8 cellular contexts compared by ENCODE assay signal in the genomic region with DNA sequence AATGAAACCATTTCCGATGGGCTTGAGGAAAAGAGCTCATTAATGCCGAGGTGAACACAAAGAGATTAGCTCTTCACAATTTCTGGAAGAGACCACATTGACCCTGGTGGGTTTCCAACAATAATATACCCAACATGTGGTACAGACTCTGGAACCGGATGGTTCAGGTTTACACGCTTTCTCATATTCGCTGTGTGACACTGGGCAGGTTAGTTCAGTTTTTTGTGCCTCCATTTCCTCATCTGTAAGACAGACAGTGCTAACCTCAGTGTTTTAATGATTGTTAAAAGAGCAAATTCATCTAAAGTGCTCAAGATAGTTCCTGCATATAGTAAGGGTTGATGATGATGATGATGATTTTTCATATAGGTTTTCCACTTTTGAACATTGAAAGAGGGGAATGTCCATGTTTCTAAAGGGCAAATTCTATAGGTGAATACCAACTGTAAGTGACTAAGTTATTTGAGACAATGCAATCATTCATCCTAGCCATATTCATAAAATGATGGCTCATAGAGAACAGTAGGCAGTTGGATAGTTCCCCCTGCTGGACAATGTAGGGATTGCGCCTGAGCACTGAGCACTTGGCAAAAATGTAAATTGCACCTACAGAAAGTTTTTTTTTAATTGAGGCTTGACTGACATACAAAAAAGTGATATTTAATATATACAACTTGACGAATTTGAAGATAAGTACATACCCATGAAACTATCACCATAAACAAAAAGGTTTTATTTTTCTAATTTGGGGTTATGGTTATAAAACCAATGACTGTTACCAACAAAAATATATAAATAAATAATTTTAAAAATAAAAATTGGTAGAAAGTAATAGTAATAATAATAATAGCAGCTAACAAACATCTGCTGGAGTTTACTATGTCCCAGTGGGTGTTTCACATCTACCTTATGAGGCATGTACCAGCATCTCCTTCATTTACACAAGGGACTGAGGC. TPM values are rescaled to one million over a fixed set of nuclear protein-coding genes. Genes with fewer than 3 reads are reported as not detected.
DNase-seq lines count a peak whose midpoint lies in the region; ATAC-seq and TF ChIP-seq lines count a peak whose summit lies in the region.

No MANE protein-coding gene starts in this region.

- no peaks in the 10 kb centered on the region for H3K9me3 ChIP-seq in CD8-positive, alpha-beta memory T cell (ENCODE audit: low read length)
- no peaks in the 10 kb centered on the region for H3K9me3 ChIP-seq in hepatocyte (ENCODE audit: low read depth)

- H3K27me3 Mint-ChIP-seq in CD8-positive, alpha-beta memory T cell: peaks cover 5 to 9% of the 10 kb centered on the region in 2 donors

- 55% methylated on average over 7 of the region's 7 CpGs for WGBS in hepatocyte (ENCODE audit: low lambda C conversion rate, missing lambda C conversion rate)

- H3K4me3 ChIP-seq in CD8-positive, alpha-beta memory T cell (ENCODE audit: low read length): no peak overlapping the region
- H3K4me3 ChIP-seq in hepatocyte: no peak overlapping the region

- no peaks in the 10 kb centered on the region for H4K20me1 ChIP-seq in hepatocyte (ENCODE audit: insufficient read depth, poor library complexity, severe bottlenecking)

- ATAC-seq in GM21447 (IDR thresholded peaks at IDR 0.05; ENCODE audit: unreplicated experiment) (peak; percentile 54), HG02981 (IDR thresholded peaks at IDR 0.05; ENCODE audit: unreplicated experiment) (no peak)

- H3K4me1 Mint-ChIP-seq in CD8-positive, alpha-beta memory T cell: peaks cover 22 to 40% (median 22%) of the 10 kb centered on the region in 3 donors

- peaks cover 12% of the 10 kb centered on the region for H3K79me2 ChIP-seq in hepatocyte

- H3K9me3 Mint-ChIP-seq in CD8-positive, alpha-beta memory T cell: no peaks in the 10 kb centered on the region

- peak overlapping the region in 3 of 7 donors; percentile 24 to 74 (median 33) for H3K4me3 Mint-ChIP-seq in CD8-positive, alpha-beta memory T cell

- H3K9me2 ChIP-seq in hepatocyte (replicated peaks; ENCODE audit: insufficient read depth): no peaks in the 10 kb centered on the region

- peak; percentile 59 to 78 (median 68) for DNase-seq in CD8-positive, alpha-beta memory T cell
- peak; percentile 44 for DNase-seq in NCI-H1436 treated with DMSO at 0.1 percent for 48 hours (lab: John Stamatoyannopoulos, UW)
- peak; percentile 78 for DNase-seq in T-helper 9 cell
- peak in 32 of 58 donors; percentile 3 to 78 (median 31) for DNase-seq in anterior cingulate cortex (lab: John Stamatoyannopoulos, UW)
- peak; percentile 81 for DNase-seq in hepatocyte (ENCODE audit: low spot score)
- peak; percentile 57 to 83 for DNase-seq in stimulated activated CD4-positive, alpha-beta T cell treated with anti-CD3 and anti-CD28 coated beads, Interleukin-12 subunit alpha, Interleukin-12 subunit beta, amount 100 ng/mL, for 24 hours (ENCODE audit: low read depth in 2 of 2)

- no peak overlapping the region for H2AFZ ChIP-seq in hepatocyte

- H3K36me3 Mint-ChIP-seq in CD8-positive, alpha-beta memory T cell: peaks cover 0 to 2% (median 0%) of the 10 kb centered on the region in 3 donors

- peaks cover 13% of the 10 kb centered on the region for H3K4me1 ChIP-seq in CD8-positive, alpha-beta memory T cell (ENCODE audit: insufficient read depth, low read length)
- H3K4me1 ChIP-seq in hepatocyte (ENCODE audit: insufficient read depth): peaks cover 9% of the 10 kb centered on the region

- no peaks in the 10 kb centered on the region for H3K36me3 ChIP-seq in CD8-positive, alpha-beta memory T cell (ENCODE audit: insufficient read depth, low read length)
- H3K36me3 ChIP-seq in hepatocyte (replicated peaks; ENCODE audit: insufficient read depth, low read depth): no peaks in the 10 kb centered on the region

- peaks cover 10% of the 10 kb centered on the region for H3K27me3 ChIP-seq in CD8-positive, alpha-beta memory T cell (ENCODE audit: insufficient read depth, low read length, poor library complexity, severe bottlenecking)
- no peaks in the 10 kb centered on the region for H3K27me3 ChIP-seq in hepatocyte

- H3K4me2 ChIP-seq in hepatocyte: no peak overlapping the region

- CTCF ChIA-PET in CD8-positive, alpha-beta memory T cell (lab: Charles Lee): interaction anchor here (1.0 to 3.1 kb wide), 10 partner anchors 10 to 657 kb away, joined by 3 to 60 read pairs (median 4); a partner anchor contains a TSS

- POLR2A ChIA-PET in CD8-positive, alpha-beta memory T cell (lab: Charles Lee): interaction anchor here (0.9 kb wide), 1 partner anchor 402 kb away, joined by 4 read pairs; no protein-coding TSS in a partner anchor

- no peak overlapping the region for H3K27ac ChIP-seq in CD8-positive, alpha-beta memory T cell (ENCODE audit: low read depth, low read length)
- no peak overlapping the region for H3K27ac ChIP-seq in hepatocyte

- H3K27ac Mint-ChIP-seq in CD8-positive, alpha-beta memory T cell: peak overlapping the region in 5 of 8 donors; percentile 1 to 70 (median 18)

- peak; percentile 89 for TF ChIP-seq CTCF in hepatocyte (IDR thresholded peaks at IDR 0.05; ENCODE audit: poor library complexity)

RNA-seq across cellular contexts. Expression of a gene that starts 2.1 kb away (rescaled TPM):
- total RNA-seq in CD8-positive, alpha-beta memory T cell: 1 to 10 TPM; 8.0 to 8.7 TPM
- polyA plus RNA-seq in CD8-positive, alpha-beta memory T cell: 6.4 TPM
- 81.8 and 85.2 TPM in 2 replicates for total RNA-seq in hepatocyte
- 90.2 and 104 TPM in 2 replicates for polyA plus RNA-seq in hepatocyte

RNA-seq across cellular contexts. Expression of a gene that starts 52.4 kb away (rescaled TPM):
- under 1 TPM; 0.09 to 0.11 TPM for total RNA-seq in CD8-positive, alpha-beta memory T cell
- polyA plus RNA-seq in CD8-positive, alpha-beta memory T cell: not detected
- total RNA-seq in hepatocyte: 3.9 and 4.1 TPM in 2 replicates
- polyA plus RNA-seq in hepatocyte: 0.83 and 1.1 TPM in 2 replicates

Comparison
In these comparisons a context has a peak if more than half of its experiments do, and no peak if none do; other contexts are left out.
1. DNase-seq: peak in every context shown above with its lines; median percentile 81 in hepatocyte; 78 in T-helper 9 cell; 70 in stimulated activated CD4-positive, alpha-beta T cell treated with anti-CD3 and anti-CD28 coated beads, Interleukin-12 subunit alpha, Interleukin-12 subunit beta, amount 100 ng/mL, for 24 hours; 68 in CD8-positive, alpha-beta memory T cell; 44 in NCI-H1436 treated with DMSO at 0.1 percent for 48 hours; 31 in anterior cingulate cortex.